In genomic region chr14:20329355-20329754, GRCh38 we compare ENCODE assay signal across 17 cellular contexts. TPM values are rescaled to one million over a fixed set of nuclear protein-coding genes. Genes with fewer than 3 reads are reported as not detected.
DNase-seq lines count a peak whose midpoint lies in the region; ATAC-seq and TF ChIP-seq lines count a peak whose summit lies in the region.
"Had no signal": no experiment of that assay in that cellular context is flagged by ENCODE, and none has a peak within 500 bp of the region (broad histone marks: within the 10 kb centered on the region; RNA-seq: fewer than 3 reads in every experiment).

No MANE protein-coding gene starts in this region.

- no peaks in the 10 kb centered on the region for H3K9me2 ChIP-seq in DOHH2 (replicated peaks; ENCODE audit: control insufficient read depth, low read length)
- no peaks in the 10 kb centered on the region for H3K9me2 ChIP-seq in GM23248 (ENCODE audit: insufficient read depth)

- H3K79me2 ChIP-seq in DOHH2 (ENCODE audit: control insufficient read depth, low read length), result peaks cover 92% of the 10 kb centered on the region
- H3K79me2 ChIP-seq in GM23248 (ENCODE audit: insufficient read depth), result peaks cover 76% of the 10 kb centered on the region

- no peak overlapping the region; the same call in 1 of the 2 replicates for H3K9ac ChIP-seq in GM23248

- H3K36me3 ChIP-seq in DOHH2 (ENCODE audit: control insufficient read depth, low read length) (peaks cover 77% of the 10 kb centered on the region), GM23248 (ENCODE audit: low read depth) (peaks cover 24% of the 10 kb centered on the region)

- ATAC-seq in GM21367 (IDR thresholded peaks at IDR 0.05; ENCODE audit: unreplicated experiment), result no peak

- H3K27ac ChIP-seq in 22Rv1, result 0 out of 2 replicates have a peak overlapping the region, but pooled peaks have one; percentile 12
- peak overlapping the region; percentile 27 for H3K27ac ChIP-seq in DOHH2 (ENCODE audit: low read depth, low read length)
- H3K27ac ChIP-seq in epithelial cell of prostate, result peak overlapping the region; percentile 19
- H3K27ac ChIP-seq in GM23248, result no peak overlapping the region

- TF ChIP-seq CTCF in 22Rv1 (IDR thresholded peaks at IDR 0.05), result no peak
- no peak for TF ChIP-seq CTCF in DOHH2 (IDR thresholded peaks at IDR 0.05; ENCODE audit: low read depth, low read length, poor library complexity, severe bottlenecking)
- no peak for TF ChIP-seq CTCF in NB4 (IDR thresholded peaks at IDR 0.05; ENCODE audit: low read depth, low read length)

- WGBS in GM23248 (ENCODE audit: low coverage in 1 of 2, low lambda C conversion rate in 2 of 2, missing lambda C conversion rate in 2 of 2), 2 experiments, result 64 to 69% methylated on average over 2 of the region's 2 CpGs

- H3K9me3 ChIP-seq in DOHH2 (ENCODE audit: control insufficient read depth, insufficient read depth, low read length) (no peaks in the 10 kb centered on the region), GM23248 (ENCODE audit: low read depth) (no peaks in the 10 kb centered on the region)
- H3K9me3 ChIP-seq: Caco-2, HAP-1 had no signal

- DNase-seq in NB4 (ENCODE audit: low read depth) (no peak), epithelial cell of prostate (ENCODE audit: low read depth, low spot score) (no peak), GM23248 (no peak), NCI-H524 treated with DMSO at 0.1 percent for 48 hours (lab: John Stamatoyannopoulos, UW) (no peak)
- DNase-seq in effector CD4-positive, alpha-beta T cell, result no peak
- DNase-seq: Caco-2; CD4-positive, CD25-positive, alpha-beta regulatory T cell; DMS153; KBM-7; NCI-H146; NCI-H2081 treated with DMSO at 0.1 percent for 48 hours; NCI-H510A; SHP77 treated with DMSO at 0.1 percent for 48 hours had no signal

- TF ChIP-seq POLR2A in NB4 (IDR thresholded peaks at IDR 0.05; ENCODE audit: extremely low read depth, insufficient read length), result no peak

- no peak overlapping the region for H2AFZ ChIP-seq in GM23248

- H3K4me3 ChIP-seq in DOHH2 (ENCODE audit: low read length) (no peak overlapping the region), NB4 (ENCODE audit: low read depth, low read length) (peak overlapping the region; percentile 7), GM23248 (no peak overlapping the region)
- H3K4me3 ChIP-seq: HAP-1 had no signal

- in situ Hi-C loops in GM23248 (cut with MboI), result loop anchor here (10.0 kb wide), 2 partner anchors 275 to 365 kb away; no protein-coding TSS in a partner anchor

- H3F3A ChIP-seq in DOHH2 (ENCODE audit: control insufficient read depth, insufficient read depth) (peaks cover 41% of the 10 kb centered on the region), GM23248 (ENCODE audit: insufficient read depth) (peaks cover 41% of the 10 kb centered on the region)

- H3K4me1 ChIP-seq in DOHH2 (ENCODE audit: control insufficient read depth, low read length) (peaks cover 56% of the 10 kb centered on the region), GM23248 (ENCODE audit: insufficient read depth) (peaks cover 12% of the 10 kb centered on the region)

- H4K20me1 ChIP-seq in DOHH2 (ENCODE audit: control insufficient read depth, insufficient read depth, low read depth, low read length) (peaks cover 16% of the 10 kb centered on the region; the same call in 1 of the 2 replicates), GM23248 (ENCODE audit: insufficient read depth) (0 out of 2 replicates have a peak, but pooled peaks cover 3% of the 10 kb centered on the region)

- no peaks in the 10 kb centered on the region for H3K27me3 ChIP-seq in DOHH2 (ENCODE audit: control insufficient read depth, low read length)
- no peaks in the 10 kb centered on the region for H3K27me3 ChIP-seq in GM23248 (replicated peaks; ENCODE audit: insufficient read depth)

- peak overlapping the region; percentile 79 for H3K4me2 ChIP-seq in DOHH2 (ENCODE audit: low read length)
- no peak overlapping the region for H3K4me2 ChIP-seq in GM23248 (ENCODE audit: unreplicated experiment)

RNA-seq across cellular contexts. Expression of gene CCNB1IP1, which starts 3.7 kb away (rescaled TPM):
- 52.0 and 55.8 TPM in 2 replicates for total RNA-seq in GM23248 (2014; rRNA removed; shearing (Covaris generic))
- 12.4 and 13.5 TPM in 2 replicates for polyA plus RNA-seq in GM23248 (2016; fragmentation: Nextera tagmentation; extraction: Ambion mirVana)

RNA-seq across cellular contexts. Expression of gene PARP2, which starts 14.1 kb away (rescaled TPM):
- total RNA-seq in GM23248 (2014; rRNA removed; shearing (Covaris generic)), result 5.8 and 10.1 TPM in 2 replicates
- 25.1 and 26.0 TPM in 2 replicates for polyA plus RNA-seq in GM23248 (2016; fragmentation: Nextera tagmentation; extraction: Ambion mirVana)

RNA-seq across cellular contexts. Expression of gene TTC5, which starts 23.6 kb away (rescaled TPM):
- 11.7 and 18.5 TPM in 2 replicates for total RNA-seq in GM23248 (2014; rRNA removed; shearing (Covaris generic))
- 14.7 and 16.2 TPM in 2 replicates for polyA plus RNA-seq in GM23248 (2016; fragmentation: Nextera tagmentation; extraction: Ambion mirVana)
